ENCODE assay signal across 1 cellular context in the genomic region with DNA sequence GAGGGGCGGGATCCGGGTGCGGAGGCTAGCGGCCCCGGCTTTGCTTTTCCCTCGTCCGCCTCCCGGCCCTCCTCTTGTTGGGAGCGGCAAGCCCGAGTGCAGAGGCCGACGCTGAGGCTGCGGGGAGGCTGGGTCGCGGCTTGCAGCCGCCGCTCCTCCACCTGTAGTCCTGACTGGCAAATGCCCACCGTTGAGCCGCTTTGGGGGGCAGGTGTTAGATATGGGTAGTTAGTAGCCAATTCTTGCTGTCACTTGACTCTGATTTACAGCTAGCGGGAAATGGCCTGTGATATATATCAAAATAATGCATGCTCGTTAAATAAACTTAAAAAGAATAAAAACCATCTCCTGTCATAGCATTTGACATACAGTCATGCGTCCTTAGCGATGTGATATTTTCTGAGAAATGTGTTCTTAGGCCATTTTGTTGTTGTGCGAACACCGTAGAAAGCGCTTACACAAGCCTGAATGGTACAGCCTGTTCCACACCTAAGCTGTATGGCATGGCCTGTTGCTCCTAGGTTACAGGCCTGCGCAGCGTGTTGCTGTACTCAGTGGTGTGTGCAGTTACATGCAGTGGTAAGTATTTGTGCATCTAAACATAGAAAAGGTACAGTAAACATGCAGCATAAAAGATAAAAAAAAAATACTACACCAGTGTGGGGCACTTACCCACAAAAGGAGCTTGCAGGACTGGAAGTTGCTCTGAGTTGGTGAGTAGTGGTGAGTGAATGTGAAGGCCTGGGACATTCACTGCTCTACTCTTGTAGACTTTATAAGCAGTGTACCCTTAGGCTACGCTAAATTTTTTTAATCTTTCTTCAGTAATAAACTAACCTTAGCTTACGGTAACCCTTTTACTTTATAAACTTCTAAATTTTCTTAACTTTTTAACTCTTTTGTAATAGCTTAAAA.
TF ChIP-seq lines count a peak whose summit lies in the region.

No MANE protein-coding gene starts in this region.

TF ChIP-seq in K562, 482 proteins besides CTCF, POLR2A, EP300 and RAD21 (continued from another document and continues in another):
- TF ChIP-seq, protein P1, sequence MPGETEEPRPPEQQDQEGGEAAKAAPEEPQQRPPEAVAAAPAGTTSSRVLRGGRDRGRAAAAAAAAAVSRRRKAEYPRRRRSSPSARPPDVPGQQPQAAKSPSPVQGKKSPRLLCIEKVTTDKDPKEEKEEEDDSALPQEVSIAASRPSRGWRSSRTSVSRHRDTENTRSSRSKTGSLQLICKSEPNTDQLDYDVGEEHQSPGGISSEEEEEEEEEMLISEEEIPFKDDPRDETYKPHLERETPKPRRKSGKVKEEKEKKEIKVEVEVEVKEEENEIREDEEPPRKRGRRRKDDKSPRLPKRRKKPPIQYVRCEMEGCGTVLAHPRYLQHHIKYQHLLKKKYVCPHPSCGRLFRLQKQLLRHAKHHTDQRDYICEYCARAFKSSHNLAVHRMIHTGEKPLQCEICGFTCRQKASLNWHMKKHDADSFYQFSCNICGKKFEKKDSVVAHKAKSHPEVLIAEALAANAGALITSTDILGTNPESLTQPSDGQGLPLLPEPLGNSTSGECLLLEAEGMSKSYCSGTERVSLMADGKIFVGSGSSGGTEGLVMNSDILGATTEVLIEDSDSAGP (CRISPR knock-in tag; IDR thresholded peaks at IDR 0.05), result no peak; the same call in 1 of the 2 replicates
- no peak for TF ChIP-seq GATA2 (CRISPR knock-in tag; IDR thresholded peaks at IDR 0.05)
- peak; percentile 23 for TF ChIP-seq HNRNPLL (IDR thresholded peaks at IDR 0.05; ENCODE audit: low read depth, low read length, poor library complexity, severe bottlenecking)
- TF ChIP-seq GABPB1 (CRISPR knock-in tag; IDR thresholded peaks at IDR 0.05), result peak; percentile 27; the same call in 1 of the 2 replicates
- TF ChIP-seq, protein P2, sequence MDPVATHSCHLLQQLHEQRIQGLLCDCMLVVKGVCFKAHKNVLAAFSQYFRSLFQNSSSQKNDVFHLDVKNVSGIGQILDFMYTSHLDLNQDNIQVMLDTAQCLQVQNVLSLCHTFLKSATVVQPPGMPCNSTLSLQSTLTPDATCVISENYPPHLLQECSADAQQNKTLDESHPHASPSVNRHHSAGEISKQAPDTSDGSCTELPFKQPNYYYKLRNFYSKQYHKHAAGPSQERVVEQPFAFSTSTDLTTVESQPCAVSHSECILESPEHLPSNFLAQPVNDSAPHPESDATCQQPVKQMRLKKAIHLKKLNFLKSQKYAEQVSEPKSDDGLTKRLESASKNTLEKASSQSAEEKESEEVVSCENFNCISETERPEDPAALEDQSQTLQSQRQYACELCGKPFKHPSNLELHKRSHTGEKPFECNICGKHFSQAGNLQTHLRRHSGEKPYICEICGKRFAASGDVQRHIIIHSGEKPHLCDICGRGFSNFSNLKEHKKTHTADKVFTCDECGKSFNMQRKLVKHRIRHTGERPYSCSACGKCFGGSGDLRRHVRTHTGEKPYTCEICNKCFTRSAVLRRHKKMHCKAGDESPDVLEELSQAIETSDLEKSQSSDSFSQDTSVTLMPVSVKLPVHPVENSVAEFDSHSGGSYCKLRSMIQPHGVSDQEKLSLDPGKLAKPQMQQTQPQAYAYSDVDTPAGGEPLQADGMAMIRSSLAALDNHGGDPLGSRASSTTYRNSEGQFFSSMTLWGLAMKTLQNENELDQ (CRISPR knock-in tag; IDR thresholded peaks at IDR 0.05; ENCODE audit: borderline replicate concordance), result 0 out of 2 replicates have a peak, but pooled peaks have one; percentile 66
- TF ChIP-seq CEBPG (CRISPR knock-in tag; IDR thresholded peaks at IDR 0.05), result peak; percentile 28; the same call in 1 of the 2 replicates
- TF ChIP-seq CEBPG (tag; conservative IDR thresholded peaks at IDR 0.05 in 1 of 2, IDR thresholded peaks at IDR 0.05 in 1 of 2), result no peak
- TF ChIP-seq, protein P3, sequence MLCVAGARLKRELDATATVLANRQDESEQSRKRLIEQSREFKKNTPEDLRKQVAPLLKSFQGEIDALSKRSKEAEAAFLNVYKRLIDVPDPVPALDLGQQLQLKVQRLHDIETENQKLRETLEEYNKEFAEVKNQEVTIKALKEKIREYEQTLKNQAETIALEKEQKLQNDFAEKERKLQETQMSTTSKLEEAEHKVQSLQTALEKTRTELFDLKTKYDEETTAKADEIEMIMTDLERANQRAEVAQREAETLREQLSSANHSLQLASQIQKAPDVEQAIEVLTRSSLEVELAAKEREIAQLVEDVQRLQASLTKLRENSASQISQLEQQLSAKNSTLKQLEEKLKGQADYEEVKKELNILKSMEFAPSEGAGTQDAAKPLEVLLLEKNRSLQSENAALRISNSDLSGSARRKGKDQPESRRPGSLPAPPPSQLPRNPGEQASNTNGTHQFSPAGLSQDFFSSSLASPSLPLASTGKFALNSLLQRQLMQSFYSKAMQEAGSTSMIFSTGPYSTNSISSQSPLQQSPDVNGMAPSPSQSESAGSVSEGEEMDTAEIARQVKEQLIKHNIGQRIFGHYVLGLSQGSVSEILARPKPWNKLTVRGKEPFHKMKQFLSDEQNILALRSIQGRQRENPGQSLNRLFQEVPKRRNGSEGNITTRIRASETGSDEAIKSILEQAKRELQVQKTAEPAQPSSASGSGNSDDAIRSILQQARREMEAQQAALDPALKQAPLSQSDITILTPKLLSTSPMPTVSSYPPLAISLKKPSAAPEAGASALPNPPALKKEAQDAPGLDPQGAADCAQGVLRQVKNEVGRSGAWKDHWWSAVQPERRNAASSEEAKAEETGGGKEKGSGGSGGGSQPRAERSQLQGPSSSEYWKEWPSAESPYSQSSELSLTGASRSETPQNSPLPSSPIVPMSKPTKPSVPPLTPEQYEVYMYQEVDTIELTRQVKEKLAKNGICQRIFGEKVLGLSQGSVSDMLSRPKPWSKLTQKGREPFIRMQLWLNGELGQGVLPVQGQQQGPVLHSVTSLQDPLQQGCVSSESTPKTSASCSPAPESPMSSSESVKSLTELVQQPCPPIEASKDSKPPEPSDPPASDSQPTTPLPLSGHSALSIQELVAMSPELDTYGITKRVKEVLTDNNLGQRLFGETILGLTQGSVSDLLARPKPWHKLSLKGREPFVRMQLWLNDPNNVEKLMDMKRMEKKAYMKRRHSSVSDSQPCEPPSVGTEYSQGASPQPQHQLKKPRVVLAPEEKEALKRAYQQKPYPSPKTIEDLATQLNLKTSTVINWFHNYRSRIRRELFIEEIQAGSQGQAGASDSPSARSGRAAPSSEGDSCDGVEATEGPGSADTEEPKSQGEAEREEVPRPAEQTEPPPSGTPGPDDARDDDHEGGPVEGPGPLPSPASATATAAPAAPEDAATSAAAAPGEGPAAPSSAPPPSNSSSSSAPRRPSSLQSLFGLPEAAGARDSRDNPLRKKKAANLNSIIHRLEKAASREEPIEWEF (CRISPR knock-in tag; IDR thresholded peaks at IDR 0.05), result no peak
- no peak for TF ChIP-seq ZZZ3 (IDR thresholded peaks at IDR 0.05)
- TF ChIP-seq, protein P4, sequence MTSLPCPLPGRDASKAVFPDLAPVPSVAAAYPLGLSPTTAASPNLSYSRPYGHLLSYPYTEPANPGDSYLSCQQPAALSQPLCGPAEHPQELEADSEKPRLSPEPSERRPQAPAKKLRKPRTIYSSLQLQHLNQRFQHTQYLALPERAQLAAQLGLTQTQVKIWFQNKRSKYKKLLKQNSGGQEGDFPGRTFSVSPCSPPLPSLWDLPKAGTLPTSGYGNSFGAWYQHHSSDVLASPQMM (CRISPR knock-in tag; IDR thresholded peaks at IDR 0.05), result no peak
- TF ChIP-seq, protein P5, sequence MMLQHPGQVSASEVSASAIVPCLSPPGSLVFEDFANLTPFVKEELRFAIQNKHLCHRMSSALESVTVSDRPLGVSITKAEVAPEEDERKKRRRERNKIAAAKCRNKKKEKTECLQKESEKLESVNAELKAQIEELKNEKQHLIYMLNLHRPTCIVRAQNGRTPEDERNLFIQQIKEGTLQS (IDR thresholded peaks at IDR 0.05), result no peak
- TF ChIP-seq, protein P5 (CRISPR knock-in tag; conservative IDR thresholded peaks at IDR 0.05), result no peak
- TF ChIP-seq STAT5B (CRISPR knock-in tag; IDR thresholded peaks at IDR 0.05), result no peak
- TF ChIP-seq, protein P6, sequence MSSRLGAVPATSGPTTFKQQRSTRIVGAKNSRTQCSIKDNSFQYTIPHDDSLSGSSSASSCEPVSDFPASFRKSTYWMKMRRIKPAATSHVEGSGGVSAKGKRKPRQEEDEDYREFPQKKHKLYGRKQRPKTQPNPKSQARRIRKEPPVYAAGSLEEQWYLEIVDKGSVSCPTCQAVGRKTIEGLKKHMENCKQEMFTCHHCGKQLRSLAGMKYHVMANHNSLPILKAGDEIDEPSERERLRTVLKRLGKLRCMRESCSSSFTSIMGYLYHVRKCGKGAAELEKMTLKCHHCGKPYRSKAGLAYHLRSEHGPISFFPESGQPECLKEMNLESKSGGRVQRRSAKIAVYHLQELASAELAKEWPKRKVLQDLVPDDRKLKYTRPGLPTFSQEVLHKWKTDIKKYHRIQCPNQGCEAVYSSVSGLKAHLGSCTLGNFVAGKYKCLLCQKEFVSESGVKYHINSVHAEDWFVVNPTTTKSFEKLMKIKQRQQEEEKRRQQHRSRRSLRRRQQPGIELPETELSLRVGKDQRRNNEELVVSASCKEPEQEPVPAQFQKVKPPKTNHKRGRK (tag; IDR thresholded peaks at IDR 0.05), result peak; percentile 40; the same call in 1 of the 2 replicates
- TF ChIP-seq ELF1 (tag; IDR thresholded peaks at IDR 0.05), result no peak
- no peak for TF ChIP-seq HMG20A (CRISPR knock-in tag; conservative IDR thresholded peaks at IDR 0.05)
- TF ChIP-seq, protein P7, sequence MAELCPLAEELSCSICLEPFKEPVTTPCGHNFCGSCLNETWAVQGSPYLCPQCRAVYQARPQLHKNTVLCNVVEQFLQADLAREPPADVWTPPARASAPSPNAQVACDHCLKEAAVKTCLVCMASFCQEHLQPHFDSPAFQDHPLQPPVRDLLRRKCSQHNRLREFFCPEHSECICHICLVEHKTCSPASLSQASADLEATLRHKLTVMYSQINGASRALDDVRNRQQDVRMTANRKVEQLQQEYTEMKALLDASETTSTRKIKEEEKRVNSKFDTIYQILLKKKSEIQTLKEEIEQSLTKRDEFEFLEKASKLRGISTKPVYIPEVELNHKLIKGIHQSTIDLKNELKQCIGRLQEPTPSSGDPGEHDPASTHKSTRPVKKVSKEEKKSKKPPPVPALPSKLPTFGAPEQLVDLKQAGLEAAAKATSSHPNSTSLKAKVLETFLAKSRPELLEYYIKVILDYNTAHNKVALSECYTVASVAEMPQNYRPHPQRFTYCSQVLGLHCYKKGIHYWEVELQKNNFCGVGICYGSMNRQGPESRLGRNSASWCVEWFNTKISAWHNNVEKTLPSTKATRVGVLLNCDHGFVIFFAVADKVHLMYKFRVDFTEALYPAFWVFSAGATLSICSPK (IDR thresholded peaks at IDR 0.05; ENCODE audit: borderline replicate concordance), result no peak
- no peak for TF ChIP-seq KAT2B (IDR thresholded peaks at IDR 0.05; ENCODE audit: low read depth, low read length)
- TF ChIP-seq, protein P8, sequence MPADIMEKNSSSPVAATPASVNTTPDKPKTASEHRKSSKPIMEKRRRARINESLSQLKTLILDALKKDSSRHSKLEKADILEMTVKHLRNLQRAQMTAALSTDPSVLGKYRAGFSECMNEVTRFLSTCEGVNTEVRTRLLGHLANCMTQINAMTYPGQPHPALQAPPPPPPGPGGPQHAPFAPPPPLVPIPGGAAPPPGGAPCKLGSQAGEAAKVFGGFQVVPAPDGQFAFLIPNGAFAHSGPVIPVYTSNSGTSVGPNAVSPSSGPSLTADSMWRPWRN (IDR thresholded peaks at IDR 0.05; ENCODE audit: low read depth), result no peak
- TF ChIP-seq, protein P9, sequence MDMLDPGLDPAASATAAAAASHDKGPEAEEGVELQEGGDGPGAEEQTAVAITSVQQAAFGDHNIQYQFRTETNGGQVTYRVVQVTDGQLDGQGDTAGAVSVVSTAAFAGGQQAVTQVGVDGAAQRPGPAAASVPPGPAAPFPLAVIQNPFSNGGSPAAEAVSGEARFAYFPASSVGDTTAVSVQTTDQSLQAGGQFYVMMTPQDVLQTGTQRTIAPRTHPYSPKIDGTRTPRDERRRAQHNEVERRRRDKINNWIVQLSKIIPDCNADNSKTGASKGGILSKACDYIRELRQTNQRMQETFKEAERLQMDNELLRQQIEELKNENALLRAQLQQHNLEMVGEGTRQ (CRISPR knock-in tag; IDR thresholded peaks at IDR 0.05), result no peak
- TF ChIP-seq, protein P10, sequence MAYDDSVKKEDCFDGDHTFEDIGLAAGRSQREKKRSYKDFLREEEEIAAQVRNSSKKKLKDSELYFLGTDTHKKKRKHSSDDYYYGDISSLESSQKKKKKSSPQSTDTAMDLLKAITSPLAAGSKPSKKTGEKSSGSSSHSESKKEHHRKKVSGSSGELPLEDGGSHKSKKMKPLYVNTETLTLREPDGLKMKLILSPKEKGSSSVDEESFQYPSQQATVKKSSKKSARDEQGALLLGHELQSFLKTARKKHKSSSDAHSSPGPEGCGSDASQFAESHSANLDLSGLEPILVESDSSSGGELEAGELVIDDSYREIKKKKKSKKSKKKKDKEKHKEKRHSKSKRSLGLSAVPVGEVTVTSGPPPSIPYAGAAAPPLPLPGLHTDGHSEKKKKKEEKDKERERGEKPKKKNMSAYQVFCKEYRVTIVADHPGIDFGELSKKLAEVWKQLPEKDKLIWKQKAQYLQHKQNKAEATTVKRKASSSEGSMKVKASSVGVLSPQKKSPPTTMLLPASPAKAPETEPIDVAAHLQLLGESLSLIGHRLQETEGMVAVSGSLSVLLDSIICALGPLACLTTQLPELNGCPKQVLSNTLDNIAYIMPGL (CRISPR knock-in tag; IDR thresholded peaks at IDR 0.05), result no peak
- no peak for TF ChIP-seq TAF7 (tag; IDR thresholded peaks at IDR 0.05)
- TF ChIP-seq PHB (CRISPR knock-in tag; IDR thresholded peaks at IDR 0.05), result no peak
- no peak for TF ChIP-seq CREM (IDR thresholded peaks at IDR 0.05; ENCODE audit: low read depth)
- TF ChIP-seq HMGN3 (IDR thresholded peaks at IDR 0.05; ENCODE audit: borderline replicate concordance, extremely low read depth, insufficient read length, low read depth, low read length), result no peak
- TF ChIP-seq MYBL2 (IDR thresholded peaks at IDR 0.05; ENCODE audit: low read depth), result no peak
- TF ChIP-seq MYBL2 (CRISPR knock-in tag; IDR thresholded peaks at IDR 0.05; ENCODE audit: borderline replicate concordance), result no peak
- TF ChIP-seq, protein P11, sequence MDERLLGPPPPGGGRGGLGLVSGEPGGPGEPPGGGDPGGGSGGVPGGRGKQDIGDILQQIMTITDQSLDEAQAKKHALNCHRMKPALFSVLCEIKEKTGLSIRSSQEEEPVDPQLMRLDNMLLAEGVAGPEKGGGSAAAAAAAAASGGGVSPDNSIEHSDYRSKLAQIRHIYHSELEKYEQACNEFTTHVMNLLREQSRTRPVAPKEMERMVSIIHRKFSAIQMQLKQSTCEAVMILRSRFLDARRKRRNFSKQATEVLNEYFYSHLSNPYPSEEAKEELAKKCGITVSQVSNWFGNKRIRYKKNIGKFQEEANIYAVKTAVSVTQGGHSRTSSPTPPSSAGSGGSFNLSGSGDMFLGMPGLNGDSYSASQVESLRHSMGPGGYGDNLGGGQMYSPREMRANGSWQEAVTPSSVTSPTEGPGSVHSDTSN (CRISPR knock-in tag; IDR thresholded peaks at IDR 0.05; ENCODE audit: low read depth), result no peak
- TF ChIP-seq, protein P11 (tag; conservative IDR thresholded peaks at IDR 0.05; ENCODE audit: low read depth), result peak; percentile 77
